8 cellular contexts compared by ENCODE assay signal in the genomic region with DNA sequence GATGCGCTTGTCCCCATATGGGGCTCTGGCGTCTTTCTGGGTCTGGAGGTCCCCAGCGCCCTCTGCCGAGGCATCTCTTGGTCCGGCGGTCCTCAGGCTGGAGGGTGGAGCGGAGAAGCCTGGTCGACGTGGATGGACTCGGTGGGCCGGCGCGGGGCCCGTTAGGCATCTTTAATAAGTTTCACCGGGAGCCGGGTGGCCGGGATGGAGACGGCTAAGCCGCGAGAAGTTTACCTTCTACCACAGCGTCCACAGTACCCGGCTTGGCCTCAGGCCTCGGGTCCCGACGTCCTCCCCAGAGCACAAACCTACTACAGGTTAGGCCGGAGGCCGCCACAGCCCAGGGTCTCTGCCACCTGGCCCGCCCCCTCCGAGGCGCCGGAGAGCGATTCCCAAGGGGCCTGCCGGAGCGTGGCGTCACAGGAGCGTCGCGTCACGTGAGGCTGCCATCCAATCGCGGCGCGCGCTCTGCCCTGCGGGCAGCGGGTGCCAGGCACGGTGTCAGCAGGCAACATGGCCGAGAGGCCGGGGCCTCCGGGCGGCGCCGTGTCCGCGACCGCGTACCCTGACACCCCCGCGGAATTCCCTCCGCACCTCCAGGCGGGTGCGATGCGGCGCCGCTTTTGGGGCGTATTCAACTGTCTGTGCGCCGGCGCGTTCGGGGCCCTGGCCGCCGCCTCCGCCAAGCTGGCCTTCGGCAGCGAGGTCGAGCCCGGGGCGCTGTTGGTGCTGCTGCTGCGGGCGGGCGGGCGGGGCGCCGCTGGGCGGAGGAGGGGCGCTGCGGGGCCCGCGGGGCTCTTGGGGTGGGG. TPM values are rescaled to one million over a fixed set of nuclear protein-coding genes. Genes with fewer than 3 reads are reported as not detected.
A peak's percentile ranks its signal among the peaks of the same experiment; 100 is the strongest.
DNase-seq lines count a peak whose midpoint lies in the region; ATAC-seq and TF ChIP-seq lines count a peak whose summit lies in the region.

A gene (plus strand): TSS at position 501 of the 809 bp plus-strand sequence. CDS start 13 bp downstream, at position 514.

- no peaks in the 10 kb centered on the region for H3K9me3 ChIP-seq in A673 (ENCODE audit: low read depth, low read length, poor library complexity, severe bottlenecking)

- intact Hi-C loops in A673 (cut with micrococcal nuclease; ENCODE audit: unreplicated experiment) = no loop called here

- H3K27me3 ChIP-seq in A673 (replicated peaks; ENCODE audit: insufficient read depth, low read depth, low read length, poor library complexity) = no peaks in the 10 kb centered on the region

- CTCF ChIA-PET in A673 (lab: Charles Lee) = no interaction called here

- ATAC-seq in GM18519 (IDR thresholded peaks at IDR 0.05; ENCODE audit: low FRiP score, unreplicated experiment) (peak; percentile 93), HG03060 (IDR thresholded peaks at IDR 0.05; ENCODE audit: low read depth, unreplicated experiment) (peak; percentile 73)
- ATAC-seq in activated CD4-positive, CD25-positive, alpha-beta regulatory T cell treated with anti-CD3 and anti-CD28 coated beads, Interleukin-2, amount 50 U/mL, for 24 hours = peak; percentile 97 to 98

- POLR2A ChIA-PET in A673 (lab: Charles Lee; ENCODE audit: low non-redundant PET) = no interaction called here

- peak within 1 kb of the TSS; percentile 72 for H3K27ac ChIP-seq in A673 (ENCODE audit: low read depth, low read length, poor library complexity, severe bottlenecking)

- no peaks in the 10 kb centered on the region for H3K36me3 ChIP-seq in A673 (ENCODE audit: insufficient read depth, low read length, poor library complexity, severe bottlenecking)

- H3K4me1 ChIP-seq in A673 (ENCODE audit: insufficient read depth, low read length, poor library complexity, severe bottlenecking) = no peaks in the 10 kb centered on the region

- peak within 1 kb of the TSS; percentile 52 for H3K4me3 ChIP-seq in A673 (ENCODE audit: low read depth, low read length, poor library complexity, severe bottlenecking)

- no TSS peak for BruUV-seq in A673 (replicated peaks; lab: Mats Ljungman, UMichigan)

- peak; percentile 83 for DNase-seq in A673 (ENCODE audit: low spot score)
- DNase-seq in NCI-H2227 (lab: John Stamatoyannopoulos, UW; ENCODE audit: unreplicated experiment) = peak; percentile 93
- peak; percentile 89 for DNase-seq in cerebellar cortex (ENCODE audit: low spot score)
- peak; percentile 95 for DNase-seq in islet precursor cell
- DNase-seq in stimulated activated CD4-positive, alpha-beta T cell treated with anti-CD3 and anti-CD28 coated beads, Interleukin-12 subunit alpha, Interleukin-12 subunit beta, amount 100 ng/mL, for 48 hours (ENCODE audit: low read depth in 2 of 3, low spot score in 1 of 3) = peak; percentile 69 to 82 (median 75)

- TF ChIP-seq CTCF in A673 (conservative IDR thresholded peaks at IDR 0.05; ENCODE audit: low read depth, low read length) = no peak

RNA-seq across cellular contexts. Expression of the gene that starts here (rescaled TPM):
- 6.5 and 8.8 TPM in 2 replicates for total RNA-seq in A673 (2021)

Comparison
In these comparisons a context has a peak if more than half of its experiments do, and no peak if none do; other contexts are left out.
1. Peak in every context shown above with its lines: DNase-seq, ATAC-seq, H3K4me3 ChIP-seq and H3K27ac ChIP-seq.